Comparison of ENCODE assay signal across 14 cellular contexts in genomic region chr4:3226467-3226866, GRCh38. TPM values are rescaled to one million over a fixed set of nuclear protein-coding genes. Genes with fewer than 3 reads are reported as not detected.
DNase-seq lines count a peak whose midpoint lies in the region; ATAC-seq and TF ChIP-seq lines count a peak whose summit lies in the region.
"Had no signal": no experiment of that assay in that cellular context is flagged by ENCODE, and none has a peak within 500 bp of the region (broad histone marks: within the 10 kb centered on the region; RNA-seq: fewer than 3 reads in every experiment).

No MANE protein-coding gene starts in this region.

- peaks cover 42% of the 10 kb centered on the region for H3K36me3 Mint-ChIP-seq in activated CD8-positive, alpha-beta T cell treated with anti-CD3 and anti-CD28 coated beads, Interleukin-2, amount 10 ng/mL, durations not matched to agents 7 days and 5 days (ENCODE audit: low read depth)
- peaks cover 31% of the 10 kb centered on the region for H3K36me3 Mint-ChIP-seq in activated CD8-positive, alpha-beta T cell treated with anti-CD3 and anti-CD28 coated beads for 36 hours (ENCODE audit: low read depth)
- H3K36me3 Mint-ChIP-seq in memory B cell = peaks cover 33% of the 10 kb centered on the region

- H3K27me3 ChIP-seq in upper lobe of right lung = no peaks in the 10 kb centered on the region
- H3K27me3 ChIP-seq: SJSA1 had no signal

- no peaks in the 10 kb centered on the region for H3K27me3 Mint-ChIP-seq in activated CD8-positive, alpha-beta T cell treated with anti-CD3 and anti-CD28 coated beads, Interleukin-2, amount 10 ng/mL, durations not matched to agents 7 days and 5 days (ENCODE audit: low read depth)
- no peaks in the 10 kb centered on the region for H3K27me3 Mint-ChIP-seq in activated CD8-positive, alpha-beta T cell treated with anti-CD3 and anti-CD28 coated beads for 36 hours
- no peaks in the 10 kb centered on the region for H3K27me3 Mint-ChIP-seq in memory B cell
- H3K27me3 Mint-ChIP-seq: activated B cell treated with CpG ODN at 0.5 μM for 24 hours; activated T-cell treated with anti-CD3 and anti-CD28 coated beads, Interleukin-2, amount 50 U/mL, for 24 hours had no signal

- H3K4me3 ChIP-seq in upper lobe of right lung = no peak overlapping the region
- H3K4me3 ChIP-seq: A549, SJSA1 had no signal

- H3K36me3 ChIP-seq in upper lobe of right lung = peaks cover 75% of the 10 kb centered on the region

- H3K4me1 Mint-ChIP-seq in activated CD8-positive, alpha-beta T cell treated with anti-CD3 and anti-CD28 coated beads, Interleukin-2, amount 10 ng/mL, durations not matched to agents 7 days and 5 days (ENCODE audit: low read depth) = peaks cover 1% of the 10 kb centered on the region
- no peaks in the 10 kb centered on the region for H3K4me1 Mint-ChIP-seq in activated CD8-positive, alpha-beta T cell treated with anti-CD3 and anti-CD28 coated beads for 36 hours (ENCODE audit: low read depth)
- H3K4me1 Mint-ChIP-seq in memory B cell = peaks cover 11% of the 10 kb centered on the region
- H3K4me1 Mint-ChIP-seq: activated B cell treated with CpG ODN at 0.5 μM for 24 hours had no signal

- H3K4me1 ChIP-seq in upper lobe of right lung = peaks cover 17% of the 10 kb centered on the region
- H3K4me1 ChIP-seq: A549 had no signal

- POLR2A ChIA-PET in activated CD8-positive, alpha-beta T cell treated with anti-CD3 and anti-CD28 coated beads, Interleukin-2, amount 10 ng/mL, durations not matched to agents 7 days and 5 days (lab: Charles Lee) = no interaction called here
- POLR2A ChIA-PET in activated CD8-positive, alpha-beta T cell treated with anti-CD3 and anti-CD28 coated beads for 36 hours (lab: Charles Lee) = no interaction called here

- no peak for ATAC-seq in activated CD8-positive, alpha-beta T cell treated with anti-CD3 and anti-CD28 coated beads, Interleukin-2, amount 10 ng/mL, durations not matched to agents 7 days and 5 days
- ATAC-seq in activated CD8-positive, alpha-beta T cell treated with anti-CD3 and anti-CD28 coated beads for 36 hours = no peak
- ATAC-seq in esophagus mucosa (peak; percentile 38), memory B cell (ENCODE audit: low read depth) (peak; percentile 26), upper lobe of right lung (peak; percentile 78), HG03095 (IDR thresholded peaks at IDR 0.05; ENCODE audit: unreplicated experiment) (no peak)
- ATAC-seq: A549 had no signal

- H3K4me3 Mint-ChIP-seq in activated CD8-positive, alpha-beta T cell treated with anti-CD3 and anti-CD28 coated beads, Interleukin-2, amount 10 ng/mL, durations not matched to agents 7 days and 5 days = no peak overlapping the region
- no peak overlapping the region for H3K4me3 Mint-ChIP-seq in activated CD8-positive, alpha-beta T cell treated with anti-CD3 and anti-CD28 coated beads for 36 hours
- H3K4me3 Mint-ChIP-seq in memory B cell = no peak overlapping the region
- H3K4me3 Mint-ChIP-seq: activated B cell treated with CpG ODN at 0.5 μM for 24 hours; activated T-cell treated with anti-CD3 and anti-CD28 coated beads, Interleukin-2, amount 50 U/mL, for 24 hours had no signal

- TF ChIP-seq CTCF in activated CD8-positive, alpha-beta T cell treated with anti-CD3 and anti-CD28 coated beads for 36 hours (IDR thresholded peaks at IDR 0.05) = no peak
- no peak for TF ChIP-seq CTCF in upper lobe of right lung (IDR thresholded peaks at IDR 0.05)

- CTCF ChIA-PET in activated CD8-positive, alpha-beta T cell treated with anti-CD3 and anti-CD28 coated beads, Interleukin-2, amount 10 ng/mL, durations not matched to agents 7 days and 5 days (lab: Charles Lee) = interaction anchor here (1.0 kb wide), 1 partner anchor 14 kb away, joined by 3 read pairs; no protein-coding TSS in a partner anchor
- CTCF ChIA-PET in activated CD8-positive, alpha-beta T cell treated with anti-CD3 and anti-CD28 coated beads for 36 hours (lab: Charles Lee) = interaction anchor here (1.3 kb wide), 1 partner anchor 81 kb away, joined by 3 read pairs; no protein-coding TSS in a partner anchor

- no peaks in the 10 kb centered on the region for H3K9me3 ChIP-seq in upper lobe of right lung
- H3K9me3 ChIP-seq: A549, SJSA1 had no signal

- DNase-seq in activated CD8-positive, alpha-beta T cell treated with anti-CD3 and anti-CD28 coated beads, Interleukin-2, amount 10 ng/mL, durations not matched to agents 7 days and 5 days = no peak
- DNase-seq in activated CD8-positive, alpha-beta T cell treated with anti-CD3 and anti-CD28 coated beads for 36 hours = no peak
- no peak for DNase-seq in memory B cell (ENCODE audit: low spot score in 2 of 2)
- DNase-seq in upper lobe of right lung = peak; percentile 72
- DNase-seq in HuH-7 (ENCODE audit: low spot score) = no peak
- no peak for DNase-seq in NCI-H226
- DNase-seq: activated B cell treated with CpG ODN at 0.5 μM for 24 hours; activated T-cell treated with anti-CD3 and anti-CD28 coated beads, Interleukin-2, amount 50 U/mL, for 24 hours; NCI-H524; retina had no signal

- intact Hi-C loops in activated CD8-positive, alpha-beta T cell treated with anti-CD3 and anti-CD28 coated beads for 36 hours (cut with micrococcal nuclease) = no loop called here
- intact Hi-C loops in upper lobe of right lung (cut with DNase I) = no loop called here

- H3K27ac ChIP-seq in upper lobe of right lung = peak overlapping the region; percentile 73
- H3K27ac ChIP-seq: A549, SJSA1 had no signal

- peak overlapping the region; percentile 46 for H3K27ac Mint-ChIP-seq in activated CD8-positive, alpha-beta T cell treated with anti-CD3 and anti-CD28 coated beads, Interleukin-2, amount 10 ng/mL, durations not matched to agents 7 days and 5 days
- no peak overlapping the region for H3K27ac Mint-ChIP-seq in activated CD8-positive, alpha-beta T cell treated with anti-CD3 and anti-CD28 coated beads for 36 hours
- peak overlapping the region; percentile 38 for H3K27ac Mint-ChIP-seq in memory B cell
- H3K27ac Mint-ChIP-seq: activated B cell treated with CpG ODN at 0.5 μM for 24 hours; activated T-cell treated with anti-CD3 and anti-CD28 coated beads, Interleukin-2, amount 50 U/mL, for 24 hours had no signal

- H3K9me3 Mint-ChIP-seq in activated CD8-positive, alpha-beta T cell treated with anti-CD3 and anti-CD28 coated beads, Interleukin-2, amount 10 ng/mL, durations not matched to agents 7 days and 5 days (ENCODE audit: insufficient read depth) = no peaks in the 10 kb centered on the region
- no peaks in the 10 kb centered on the region for H3K9me3 Mint-ChIP-seq in activated CD8-positive, alpha-beta T cell treated with anti-CD3 and anti-CD28 coated beads for 36 hours
- H3K9me3 Mint-ChIP-seq in memory B cell = no peaks in the 10 kb centered on the region
- H3K9me3 Mint-ChIP-seq: activated B cell treated with CpG ODN at 0.5 μM for 24 hours; activated T-cell treated with anti-CD3 and anti-CD28 coated beads, Interleukin-2, amount 50 U/mL, for 24 hours had no signal

RNA-seq across cellular contexts. Expression of gene MSANTD1, which starts 22.5 kb away (rescaled TPM):
- 1 to 10 TPM in 1 of 2 experiments, under 1 TPM in 1; 0.83 to 1.0 TPM for total RNA-seq in activated CD8-positive, alpha-beta T cell treated with anti-CD3 and anti-CD28 coated beads, Interleukin-2, amount 10 ng/mL, durations not matched to agents 7 days and 5 days
- total RNA-seq in activated CD8-positive, alpha-beta T cell treated with anti-CD3 and anti-CD28 coated beads for 36 hours = under 1 TPM; 0.43 TPM
- total RNA-seq in esophagus mucosa = 0.28 TPM
- total RNA-seq in upper lobe of right lung = 1.0 TPM

Comparison
In these comparisons a context has a peak if more than half of its experiments do, and no peak if none do; other contexts are left out.
1. ATAC-seq: peak in esophagus mucosa (single experiment), memory B cell (single experiment) and upper lobe of right lung (single experiment); none in activated CD8-positive, alpha-beta T cell treated with anti-CD3 and anti-CD28 coated beads, Interleukin-2, amount 10 ng/mL, durations not matched to agents 7 days and 5 days (single experiment), activated CD8-positive, alpha-beta T cell treated with anti-CD3 and anti-CD28 coated beads for 36 hours (single experiment) and HG03095 (single experiment).